1 cellular context compared by ENCODE assay signal in genomic region chr13:50244913-50245574, GRCh38.
A peak's percentile ranks its signal among the peaks of the same experiment; 100 is the strongest.
TF ChIP-seq lines count a peak whose summit lies in the region.

No MANE protein-coding gene starts in this region.

TF ChIP-seq in HepG2, 621 proteins besides CTCF, POLR2A, EP300 and RAD21 (continued from another document and continues in another):
- TF ChIP-seq, protein P1, sequence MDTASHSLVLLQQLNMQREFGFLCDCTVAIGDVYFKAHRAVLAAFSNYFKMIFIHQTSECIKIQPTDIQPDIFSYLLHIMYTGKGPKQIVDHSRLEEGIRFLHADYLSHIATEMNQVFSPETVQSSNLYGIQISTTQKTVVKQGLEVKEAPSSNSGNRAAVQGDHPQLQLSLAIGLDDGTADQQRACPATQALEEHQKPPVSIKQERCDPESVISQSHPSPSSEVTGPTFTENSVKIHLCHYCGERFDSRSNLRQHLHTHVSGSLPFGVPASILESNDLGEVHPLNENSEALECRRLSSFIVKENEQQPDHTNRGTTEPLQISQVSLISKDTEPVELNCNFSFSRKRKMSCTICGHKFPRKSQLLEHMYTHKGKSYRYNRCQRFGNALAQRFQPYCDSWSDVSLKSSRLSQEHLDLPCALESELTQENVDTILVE (CRISPR knock-in tag; IDR thresholded peaks at IDR 0.05), result 0 out of 2 replicates have a peak, but pooled peaks have one; percentile 49
- TF ChIP-seq SRSF9 (IDR thresholded peaks at IDR 0.05; ENCODE audit: borderline replicate concordance, insufficient read depth, low read depth, low read length, poor library complexity, severe bottlenecking), result no peak
- no peak; the same call in none of the 2 replicates for TF ChIP-seq ZNF124 (CRISPR knock-in tag; IDR thresholded peaks at IDR 0.05)
- TF ChIP-seq RAD51 (IDR thresholded peaks at IDR 0.05; ENCODE audit: borderline replicate concordance), result no peak
- peak; percentile 94 for TF ChIP-seq REPIN1 (CRISPR knock-in tag; IDR thresholded peaks at IDR 0.05; ENCODE audit: borderline replicate concordance, low read depth)
- TF ChIP-seq FOXJ3 (CRISPR knock-in tag; IDR thresholded peaks at IDR 0.05; ENCODE audit: borderline replicate concordance), result peak; percentile 95; the same call in 1 of the 2 replicates
- TF ChIP-seq ZNF3 (CRISPR knock-in tag; IDR thresholded peaks at IDR 0.05), result peak; percentile 100
- TF ChIP-seq ZFP90 (CRISPR knock-in tag; IDR thresholded peaks at IDR 0.05; ENCODE audit: borderline replicate concordance), result no peak
- no peak for TF ChIP-seq ZNF446 (CRISPR knock-in tag; IDR thresholded peaks at IDR 0.05)
- TF ChIP-seq MAFF (IDR thresholded peaks at IDR 0.05; ENCODE audit: low read depth, low read length), result 0 out of 2 replicates have a peak, but pooled peaks have one; percentile 11
- 0 out of 2 replicates have a peak, but pooled peaks have one; percentile 15 for TF ChIP-seq RNF219 (CRISPR knock-in tag; IDR thresholded peaks at IDR 0.05)
- no peak for TF ChIP-seq HMGA1 (CRISPR knock-in tag; conservative IDR thresholded peaks at IDR 0.05)
- no peak for TF ChIP-seq ZKSCAN1 (IDR thresholded peaks at IDR 0.05; ENCODE audit: low read length)
- no peak for TF ChIP-seq ATAD3A (CRISPR knock-in tag; IDR thresholded peaks at IDR 0.05)
- TF ChIP-seq, protein P2, sequence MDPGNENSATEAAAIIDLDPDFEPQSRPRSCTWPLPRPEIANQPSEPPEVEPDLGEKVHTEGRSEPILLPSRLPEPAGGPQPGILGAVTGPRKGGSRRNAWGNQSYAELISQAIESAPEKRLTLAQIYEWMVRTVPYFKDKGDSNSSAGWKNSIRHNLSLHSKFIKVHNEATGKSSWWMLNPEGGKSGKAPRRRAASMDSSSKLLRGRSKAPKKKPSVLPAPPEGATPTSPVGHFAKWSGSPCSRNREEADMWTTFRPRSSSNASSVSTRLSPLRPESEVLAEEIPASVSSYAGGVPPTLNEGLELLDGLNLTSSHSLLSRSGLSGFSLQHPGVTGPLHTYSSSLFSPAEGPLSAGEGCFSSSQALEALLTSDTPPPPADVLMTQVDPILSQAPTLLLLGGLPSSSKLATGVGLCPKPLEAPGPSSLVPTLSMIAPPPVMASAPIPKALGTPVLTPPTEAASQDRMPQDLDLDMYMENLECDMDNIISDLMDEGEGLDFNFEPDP (CRISPR knock-in tag; conservative IDR thresholded peaks at IDR 0.05), result no peak
- TF ChIP-seq, protein P3, sequence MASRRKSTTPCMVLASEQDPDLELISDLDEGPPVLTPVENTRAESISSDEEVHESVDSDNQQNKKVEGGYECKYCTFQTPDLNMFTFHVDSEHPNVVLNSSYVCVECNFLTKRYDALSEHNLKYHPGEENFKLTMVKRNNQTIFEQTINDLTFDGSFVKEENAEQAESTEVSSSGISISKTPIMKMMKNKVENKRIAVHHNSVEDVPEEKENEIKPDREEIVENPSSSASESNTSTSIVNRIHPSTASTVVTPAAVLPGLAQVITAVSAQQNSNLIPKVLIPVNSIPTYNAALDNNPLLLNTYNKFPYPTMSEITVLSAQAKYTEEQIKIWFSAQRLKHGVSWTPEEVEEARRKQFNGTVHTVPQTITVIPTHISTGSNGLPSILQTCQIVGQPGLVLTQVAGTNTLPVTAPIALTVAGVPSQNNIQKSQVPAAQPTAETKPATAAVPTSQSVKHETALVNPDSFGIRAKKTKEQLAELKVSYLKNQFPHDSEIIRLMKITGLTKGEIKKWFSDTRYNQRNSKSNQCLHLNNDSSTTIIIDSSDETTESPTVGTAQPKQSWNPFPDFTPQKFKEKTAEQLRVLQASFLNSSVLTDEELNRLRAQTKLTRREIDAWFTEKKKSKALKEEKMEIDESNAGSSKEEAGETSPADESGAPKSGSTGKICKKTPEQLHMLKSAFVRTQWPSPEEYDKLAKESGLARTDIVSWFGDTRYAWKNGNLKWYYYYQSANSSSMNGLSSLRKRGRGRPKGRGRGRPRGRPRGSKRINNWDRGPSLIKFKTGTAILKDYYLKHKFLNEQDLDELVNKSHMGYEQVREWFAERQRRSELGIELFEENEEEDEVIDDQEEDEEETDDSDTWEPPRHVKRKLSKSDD (CRISPR knock-in tag; IDR thresholded peaks at IDR 0.05; ENCODE audit: low read depth), result no peak
- TF ChIP-seq ZNF530 (CRISPR knock-in tag; IDR thresholded peaks at IDR 0.05; ENCODE audit: low read depth), result no peak
- TF ChIP-seq ZNF589 (CRISPR knock-in tag; conservative IDR thresholded peaks at IDR 0.05), result no peak
- TF ChIP-seq NR1H2 (CRISPR knock-in tag; IDR thresholded peaks at IDR 0.05; ENCODE audit: borderline replicate concordance, low read depth), result no peak
- TF ChIP-seq JUNB (CRISPR knock-in tag; IDR thresholded peaks at IDR 0.05; ENCODE audit: borderline replicate concordance), result peak; percentile 99
- peak; percentile 75 for TF ChIP-seq CBFB (CRISPR knock-in tag; IDR thresholded peaks at IDR 0.05)
- no peak for TF ChIP-seq ATF5 (CRISPR knock-in tag; IDR thresholded peaks at IDR 0.05; ENCODE audit: low read depth)
- no peak for TF ChIP-seq TCF12 (IDR thresholded peaks at IDR 0.05)
- peak; percentile 85 for TF ChIP-seq TCF12 (CRISPR knock-in tag; IDR thresholded peaks at IDR 0.05)
- peak; percentile 96 for TF ChIP-seq HNF4A (CRISPR knock-in tag; IDR thresholded peaks at IDR 0.05)
- peak; percentile 41; the same call in 1 of the 2 replicates for TF ChIP-seq SMC3 (IDR thresholded peaks at IDR 0.05; ENCODE audit: low read length)
- no peak for TF ChIP-seq ZNF879 (CRISPR knock-in tag; IDR thresholded peaks at IDR 0.05)
- TF ChIP-seq ZNF12 (CRISPR knock-in tag; IDR thresholded peaks at IDR 0.05), result peak; percentile 88
- peak; percentile 18; the same call in 1 of the 2 replicates for TF ChIP-seq CEBPB (IDR thresholded peaks at IDR 0.05; ENCODE audit: borderline replicate concordance, low read depth, low read length)
- no peak for TF ChIP-seq ETV6 (CRISPR knock-in tag; conservative IDR thresholded peaks at IDR 0.05)
- TF ChIP-seq TBX2 (CRISPR knock-in tag; IDR thresholded peaks at IDR 0.05; ENCODE audit: borderline replicate concordance), result peak; percentile 96
- TF ChIP-seq ZNF766 (CRISPR knock-in tag; IDR thresholded peaks at IDR 0.05; ENCODE audit: borderline replicate concordance), result peak; percentile 75; the same call in 1 of the 2 replicates
- TF ChIP-seq GABPB1 (CRISPR knock-in tag; IDR thresholded peaks at IDR 0.05), result peak; percentile 40; the same call in 1 of the 2 replicates
- no peak for TF ChIP-seq ZNF180 (CRISPR knock-in tag; IDR thresholded peaks at IDR 0.05; ENCODE audit: borderline replicate concordance, low read depth)
- TF ChIP-seq ZNF678 (CRISPR knock-in tag; IDR thresholded peaks at IDR 0.05), result no peak
- no peak for TF ChIP-seq PCBP2 (optimal IDR thresholded peaks at IDR 0.05; ENCODE audit: low read depth, low read length, poor library complexity, severe bottlenecking)
- no peak for TF ChIP-seq ZNF563 (CRISPR knock-in tag; IDR thresholded peaks at IDR 0.05)
- TF ChIP-seq ZBTB3 (CRISPR knock-in tag; IDR thresholded peaks at IDR 0.05; ENCODE audit: borderline replicate concordance, low read depth), result no peak
- TF ChIP-seq, protein P4, sequence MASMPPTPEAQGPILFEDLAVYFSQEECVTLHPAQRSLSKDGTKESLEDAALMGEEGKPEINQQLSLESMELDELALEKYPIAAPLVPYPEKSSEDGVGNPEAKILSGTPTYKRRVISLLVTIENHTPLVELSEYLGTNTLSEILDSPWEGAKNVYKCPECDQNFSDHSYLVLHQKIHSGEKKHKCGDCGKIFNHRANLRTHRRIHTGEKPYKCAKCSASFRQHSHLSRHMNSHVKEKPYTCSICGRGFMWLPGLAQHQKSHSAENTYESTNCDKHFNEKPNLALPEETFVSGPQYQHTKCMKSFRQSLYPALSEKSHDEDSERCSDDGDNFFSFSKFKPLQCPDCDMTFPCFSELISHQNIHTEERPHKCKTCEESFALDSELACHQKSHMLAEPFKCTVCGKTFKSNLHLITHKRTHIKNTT (CRISPR knock-in tag; IDR thresholded peaks at IDR 0.05), result no peak
- TF ChIP-seq ATF1 (CRISPR knock-in tag; IDR thresholded peaks at IDR 0.05), result 0 out of 2 replicates have a peak, but pooled peaks have one; percentile 12
- no peak for TF ChIP-seq SP1 (IDR thresholded peaks at IDR 0.05)
- TF ChIP-seq SP1 (CRISPR knock-in tag; IDR thresholded peaks at IDR 0.05), result no peak
- TF ChIP-seq CCDC6 (CRISPR knock-in tag; IDR thresholded peaks at IDR 0.05), result peak; percentile 28; the same call in 1 of the 2 replicates
- no peak for TF ChIP-seq ZNF782 (CRISPR knock-in tag; IDR thresholded peaks at IDR 0.05; ENCODE audit: borderline replicate concordance)
- TF ChIP-seq BCL6 (CRISPR knock-in tag; IDR thresholded peaks at IDR 0.05), result peak; percentile 91
- TF ChIP-seq ZKSCAN5 (CRISPR knock-in tag; IDR thresholded peaks at IDR 0.05), result no peak
- no peak for TF ChIP-seq RORA (CRISPR knock-in tag; IDR thresholded peaks at IDR 0.05)
- no peak for TF ChIP-seq ZNF432 (CRISPR knock-in tag; IDR thresholded peaks at IDR 0.05; ENCODE audit: borderline replicate concordance)
- peak; percentile 71 for TF ChIP-seq PHF5A (CRISPR knock-in tag; IDR thresholded peaks at IDR 0.05; ENCODE audit: low read depth, unreplicated experiment)
- no peak for TF ChIP-seq ATF7-NPFF (CRISPR knock-in tag; IDR thresholded peaks at IDR 0.05; ENCODE audit: low read depth)
- TF ChIP-seq HOXA5 (CRISPR knock-in tag; IDR thresholded peaks at IDR 0.05), result peak; percentile 89
- no peak for TF ChIP-seq ZNF570 (CRISPR knock-in tag; IDR thresholded peaks at IDR 0.05; ENCODE audit: borderline replicate concordance)
- no peak for TF ChIP-seq NRL (CRISPR knock-in tag; IDR thresholded peaks at IDR 0.05; ENCODE audit: borderline replicate concordance)
- TF ChIP-seq ZNF33B (CRISPR knock-in tag; IDR thresholded peaks at IDR 0.05), result no peak
- TF ChIP-seq ARID4A (CRISPR knock-in tag; IDR thresholded peaks at IDR 0.05; ENCODE audit: borderline replicate concordance), result peak; percentile 75; the same call in 1 of the 2 replicates
